ENCODE assay signal across 8 cellular contexts in the genomic region with DNA sequence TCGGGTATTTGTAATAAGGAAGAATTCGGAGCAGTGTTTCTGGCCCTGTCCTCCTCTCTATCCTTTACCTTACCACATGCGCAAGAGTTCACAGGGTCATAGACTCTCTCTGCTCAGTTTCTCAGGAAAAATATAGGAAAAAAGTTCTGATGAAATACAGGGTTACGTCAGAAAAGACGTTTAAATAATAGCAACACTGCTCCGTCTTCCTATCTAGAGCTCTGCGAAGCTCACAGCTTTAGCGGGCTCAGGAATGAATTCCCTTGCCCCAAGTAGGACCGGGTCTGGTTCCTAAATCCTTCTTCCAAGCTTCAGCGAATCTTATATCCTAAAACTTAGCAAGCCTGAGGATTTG. TPM values are rescaled to one million over a fixed set of nuclear protein-coding genes. Genes with fewer than 3 reads are reported as not detected.
DNase-seq lines count a peak whose midpoint lies in the region; ATAC-seq and TF ChIP-seq lines count a peak whose summit lies in the region.

No MANE protein-coding gene starts in this region.

- no peaks in the 10 kb centered on the region for H3K23me2 ChIP-seq in H9 (ENCODE audit: insufficient read length, low read depth, low read length, poor library complexity, severe bottlenecking)

- H3K4me3 ChIP-seq in foreskin fibroblast (ENCODE audit: low read depth in 1 of 2, low read length in 2 of 2), result peak overlapping the region; percentile 73 to 99
- peak overlapping the region; percentile 90 for H3K4me3 ChIP-seq in skeletal muscle satellite cell (ENCODE audit: low read length)

- H3K4ac ChIP-seq in H9 (ENCODE audit: low read depth, low read length), result no peak overlapping the region; the same call in 1 of the 2 replicates

- H2BK15ac ChIP-seq in H9 (ENCODE audit: low read depth, low read length), result no peak overlapping the region

- H3K4me1 Mint-ChIP-seq in H9, result peaks cover 14 to 20% of the 10 kb centered on the region in 2 experiments
- peaks cover 26% of the 10 kb centered on the region for H3K4me1 Mint-ChIP-seq in T-helper 1 cell treated with Interleukin-12 subunit alpha and Interleukin-12 subunit beta and Interleukin-4 antibody, amounts not matched to agents 30 μg/mL and 1 μg/mL, for 36 hours (ENCODE audit: low read depth)

- no peak overlapping the region for H2BK12ac ChIP-seq in H9 (ENCODE audit: insufficient read length, low read depth, low read length)

- H3K36me3 ChIP-seq in skeletal muscle satellite cell (ENCODE audit: insufficient read depth, low read length), result peaks cover 29% of the 10 kb centered on the region

- no peak overlapping the region for H2BK20ac ChIP-seq in H9 (ENCODE audit: low read depth, low read length, poor library complexity, severe bottlenecking)

- H3K79me1 ChIP-seq in H9 (ENCODE audit: insufficient read depth, low read depth, low read length, poor library complexity, severe bottlenecking), result peaks cover 4% of the 10 kb centered on the region

- H3K27ac Mint-ChIP-seq in H9, result peak overlapping the region; percentile 100
- H3K27ac Mint-ChIP-seq in T-helper 1 cell treated with Interleukin-12 subunit alpha and Interleukin-12 subunit beta and Interleukin-4 antibody, amounts not matched to agents 30 μg/mL and 1 μg/mL, for 36 hours, result peak overlapping the region; percentile 99

- peaks cover 2% of the 10 kb centered on the region; the same call in 1 of the 2 replicates for H3K27me3 Mint-ChIP-seq in H9 (ENCODE audit: low read depth)
- H3K27me3 Mint-ChIP-seq in T-helper 1 cell treated with Interleukin-12 subunit alpha and Interleukin-12 subunit beta and Interleukin-4 antibody, amounts not matched to agents 30 μg/mL and 1 μg/mL, for 36 hours (ENCODE audit: low read depth), result no peaks in the 10 kb centered on the region

- peak overlapping the region; percentile 89 for H4K8ac ChIP-seq in H9 (replicated peaks; ENCODE audit: insufficient read length, low read depth, low read length)

- peak overlapping the region; percentile 57 for H3T11ph ChIP-seq in H9 (ENCODE audit: low read length)

- peak overlapping the region; percentile 6 for H3K27ac ChIP-seq in H9 (ENCODE audit: insufficient read length, low read depth, low read length)

- no peaks in the 10 kb centered on the region for H3K4me1 ChIP-seq in H9 (ENCODE audit: insufficient read depth, low read length)
- peaks cover 13% of the 10 kb centered on the region for H3K4me1 ChIP-seq in skeletal muscle satellite cell (ENCODE audit: control insufficient read depth, insufficient read depth, low read length)

- H4K5ac ChIP-seq in H9 (ENCODE audit: insufficient read length, low read depth, low read length), result peak overlapping the region; percentile 97

- no peak overlapping the region for H2AFZ ChIP-seq in H9 (ENCODE audit: low read length)

- H2AK5ac ChIP-seq in H9 (ENCODE audit: insufficient read length, low read length), result no peak overlapping the region

- H3K18ac ChIP-seq in H9 (ENCODE audit: insufficient read length, low read depth, low read length), result peak overlapping the region; percentile 98

- H3K4me2 ChIP-seq in H9 (ENCODE audit: insufficient read depth, insufficient read length, low read length) (peak overlapping the region; percentile 71), skeletal muscle satellite cell (ENCODE audit: low read length) (peak overlapping the region; percentile 76)

- H3K9me3 ChIP-seq in H9 (ENCODE audit: control insufficient read depth, low read depth, low read length) (no peaks in the 10 kb centered on the region), skeletal muscle satellite cell (replicated peaks; ENCODE audit: low read length) (no peaks in the 10 kb centered on the region)

- peak overlapping the region; percentile 99 to 100 for H3K4me3 Mint-ChIP-seq in H9
- peak overlapping the region; percentile 97 for H3K4me3 Mint-ChIP-seq in T-helper 1 cell treated with Interleukin-12 subunit alpha and Interleukin-12 subunit beta and Interleukin-4 antibody, amounts not matched to agents 30 μg/mL and 1 μg/mL, for 36 hours

- no peaks in the 10 kb centered on the region for H4K20me1 ChIP-seq in H9 (ENCODE audit: control insufficient read depth, insufficient read depth, insufficient read length)

- H3K27me3 ChIP-seq in H9 (ENCODE audit: insufficient read depth, low read length), result no peaks in the 10 kb centered on the region
- H3K27me3 ChIP-seq in skeletal muscle satellite cell (ENCODE audit: control insufficient read depth, insufficient read depth, low read length), result no peaks in the 10 kb centered on the region

- TF ChIP-seq CTCF in H9 (conservative IDR thresholded peaks at IDR 0.05), result no peak
- TF ChIP-seq CTCF in foreskin fibroblast (IDR thresholded peaks at IDR 0.05; ENCODE audit: low read depth, low read length), result no peak

- peaks cover 2 to 6% of the 10 kb centered on the region in 2 experiments; a peak in 4 of 5 replicates for H3K9me3 Mint-ChIP-seq in H9
- peaks cover 4% of the 10 kb centered on the region for H3K9me3 Mint-ChIP-seq in T-helper 1 cell treated with Interleukin-12 subunit alpha and Interleukin-12 subunit beta and Interleukin-4 antibody, amounts not matched to agents 30 μg/mL and 1 μg/mL, for 36 hours

- no peak overlapping the region for H4K91ac ChIP-seq in H9 (ENCODE audit: insufficient read length, low read depth, low read length)

- ATAC-seq in GM21723 (IDR thresholded peaks at IDR 0.05; ENCODE audit: unreplicated experiment) (no peak), HG03439 (IDR thresholded peaks at IDR 0.05; ENCODE audit: unreplicated experiment) (no peak)

- peaks cover 12% of the 10 kb centered on the region for H3K79me2 ChIP-seq in H9 (ENCODE audit: insufficient read depth, low read length)

- peak overlapping the region; percentile 95 for H3K14ac ChIP-seq in H9 (ENCODE audit: insufficient read depth, low read length)

- no peak overlapping the region for H2BK120ac ChIP-seq in H9 (ENCODE audit: low read depth, low read length, poor library complexity, severe bottlenecking)

- no peak overlapping the region for H2BK5ac ChIP-seq in H9 (ENCODE audit: insufficient read length, low read length)

- H3K9ac ChIP-seq in H9 (ENCODE audit: extremely low read depth, insufficient read length, low read length) (peak overlapping the region; percentile 97), skeletal muscle satellite cell (ENCODE audit: low read depth, low read length) (peak overlapping the region; percentile 95)

- H3K36me3 Mint-ChIP-seq in H9 (ENCODE audit: insufficient read depth in 1 of 3, low read depth in 3 of 3), result peaks cover 35 to 60% (median 59%) of the 10 kb centered on the region in 3 experiments
- H3K36me3 Mint-ChIP-seq in T-helper 1 cell treated with Interleukin-12 subunit alpha and Interleukin-12 subunit beta and Interleukin-4 antibody, amounts not matched to agents 30 μg/mL and 1 μg/mL, for 36 hours (ENCODE audit: low read depth), result peaks cover 26% of the 10 kb centered on the region

- no peak overlapping the region for H3K23ac ChIP-seq in H9 (ENCODE audit: insufficient read length, low read depth, low read length)

- no peak overlapping the region for H3K56ac ChIP-seq in H9 (ENCODE audit: insufficient read length, low read depth, low read length)

- no CpG with 5 or more reads among the region's 10 CpGs for WGBS in H9 (ENCODE audit: extremely low coverage, insufficient read length, low lambda C conversion rate)

- DNase-seq in H9 (no peak), foreskin fibroblast (no peak), cerebellar nuclear complex (lab: John Stamatoyannopoulos, UW) (no peak), ecto neural progenitor cell (ENCODE audit: low spot score) (no peak)

RNA-seq across cellular contexts. Expression of a gene that starts 0.4 kb away (rescaled TPM):
- total RNA-seq in H9 (2021), result 62.2 and 64.2 TPM in 2 replicates
- 40.4 and 67.2 TPM in 2 replicates for total RNA-seq in skeletal muscle satellite cell (2012; rRNA removed)

RNA-seq across cellular contexts. Expression of a gene that starts 0.5 kb away (rescaled TPM):
- total RNA-seq in H9 (2021), result 10.9 and 11.6 TPM in 2 replicates
- total RNA-seq in skeletal muscle satellite cell (2012; rRNA removed), result 7.2 and 8.1 TPM in 2 replicates
